ENCODE assay signal across 9 cellular contexts in genomic region chr2:75241696-75242095, GRCh38. TPM values are rescaled to one million over a fixed set of nuclear protein-coding genes. Genes with fewer than 3 reads are reported as not detected.
DNase-seq lines count a peak whose midpoint lies in the region; ATAC-seq and TF ChIP-seq lines count a peak whose summit lies in the region.
"Had no signal": no experiment of that assay in that cellular context is flagged by ENCODE, and none has a peak within 500 bp of the region (broad histone marks: within the 10 kb centered on the region; RNA-seq: fewer than 3 reads in every experiment).

No MANE protein-coding gene starts in this region.

- peak; percentile 1 for DNase-seq in NCI-H2227 treated with DMSO at 0.1 percent for 48 hours (lab: John Stamatoyannopoulos, UW)
- no peak for DNase-seq in NCI-H2227 (lab: John Stamatoyannopoulos, UW; ENCODE audit: unreplicated experiment)
- peak; percentile 51 for DNase-seq in NB4 (ENCODE audit: low read depth)
- no peak for DNase-seq in astrocyte of the cerebellum (ENCODE audit: low read depth)
- DNase-seq in renal cortical epithelial cell (ENCODE audit: low read depth): peak; percentile 9
- no peak for DNase-seq in DMS79 (lab: John Stamatoyannopoulos, UW)
- no peak for DNase-seq in NCI-H774 (lab: John Stamatoyannopoulos, UW)

- TF ChIP-seq CTCF in NB4 (IDR thresholded peaks at IDR 0.05; ENCODE audit: low read depth, low read length) (peak; percentile 51), astrocyte of the cerebellum (IDR thresholded peaks at IDR 0.05; ENCODE audit: low read depth, low read length, missing control alignments) (peak; percentile 13)

- TF ChIP-seq POLR2A in NB4 (IDR thresholded peaks at IDR 0.05; ENCODE audit: extremely low read depth, insufficient read length): no peak

- H3K4me3 ChIP-seq in NB4 (ENCODE audit: low read depth, low read length) (no peak overlapping the region), astrocyte of the cerebellum (ENCODE audit: low read depth, low read length) (no peak overlapping the region)

- in situ Hi-C loops in astrocyte of the cerebellum (cut with HindIII; ENCODE audit: low sequenced_read_pairs): loop anchor here (5.0 kb wide), 2 partner anchors 44 to 99 kb away; partner anchors contain the start of gene TACR1

- no peak for ATAC-seq in HG03097 (IDR thresholded peaks at IDR 0.05; ENCODE audit: low FRiP score, unreplicated experiment)
- ATAC-seq: activated CD4-positive, CD25-positive, alpha-beta regulatory T cell treated with anti-CD3 and anti-CD28 coated beads, Interleukin-2, amount 50 U/mL, for 24 hours had no signal

RNA-seq across cellular contexts. Expression of gene TACR1, which starts 42.4 kb away (rescaled TPM):
- 0.10 TPM in 1 of 2 replicates, not detected in the other for total RNA-seq in renal cortical epithelial cell

Comparison
In these comparisons a context has a peak if more than half of its experiments do, and no peak if none do; other contexts are left out.
1. DNase-seq: peak in NCI-H2227 treated with DMSO at 0.1 percent for 48 hours (single experiment), NB4 (single experiment) and renal cortical epithelial cell (single experiment); none in NCI-H2227 (single experiment), astrocyte of the cerebellum (single experiment), DMS79 (single experiment) and NCI-H774 (single experiment).